24 cellular contexts compared by ENCODE assay signal in the genomic region with DNA sequence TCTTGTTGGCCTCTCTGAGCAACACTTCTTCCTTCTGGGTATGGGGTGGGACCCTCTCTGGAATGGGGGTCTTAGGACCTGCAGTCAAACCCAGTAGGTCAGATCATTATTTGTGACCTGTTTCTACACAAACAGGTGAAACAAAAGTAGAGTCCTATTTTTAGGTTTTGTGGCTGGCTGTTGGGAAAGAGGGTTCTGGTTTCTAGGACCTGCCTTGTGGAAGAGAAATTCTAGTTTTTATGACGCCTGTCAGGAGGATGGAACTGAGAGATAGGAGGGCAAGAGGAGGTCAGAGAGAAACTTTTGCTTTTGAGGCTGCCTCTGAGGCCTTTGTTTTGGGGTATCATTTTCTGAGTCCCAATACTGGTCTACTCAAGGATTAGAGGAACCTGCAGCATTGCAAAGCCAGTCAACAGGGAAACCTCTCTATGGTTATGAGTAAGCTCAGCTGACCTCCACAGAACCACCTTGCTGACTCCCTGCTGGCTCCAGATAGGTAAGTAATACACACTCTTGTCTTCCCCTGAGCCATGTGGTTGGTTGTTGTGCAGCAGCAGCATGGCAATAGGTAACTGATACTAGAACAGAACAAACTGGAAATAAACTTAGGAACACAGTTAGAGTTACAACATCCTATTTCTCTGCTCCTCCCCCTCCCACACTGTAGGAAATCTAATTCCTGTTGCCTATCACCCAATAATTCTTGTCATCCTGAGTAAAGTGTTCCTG.
"Had no signal": no experiment of that assay in that cellular context is flagged by ENCODE, and none has a peak within 500 bp of the region (broad histone marks: within the 10 kb centered on the region; RNA-seq: fewer than 3 reads in every experiment).

No MANE protein-coding gene starts in this region.

- H3K36me3 ChIP-seq: neutrophil, pancreas, prostate gland, right lobe of liver, sigmoid colon, stomach, thoracic aorta, thyroid gland, tibial nerve, upper lobe of left lung, vagina had no signal

- H3K27ac ChIP-seq: neutrophil, pancreas, prostate gland, right lobe of liver, sigmoid colon, stomach, thoracic aorta, thyroid gland, tibial nerve, upper lobe of left lung, vagina had no signal

- DNase-seq: nephron progenitor cell; nucleus accumbens; pancreas; right cardiac atrium; right lobe of liver; sigmoid colon; small intestine; stimulated activated CD4-positive, alpha-beta T cell treated with anti-CD3 and anti-CD28 coated beads, Interleukin-15, amount 100 ng/mL, for 24 hours; stimulated activated CD4-positive, alpha-beta T cell treated with anti-CD3 and anti-CD28 coated beads, Interleukin-2, amount 100 ng/mL, for 24 hours; stimulated activated CD4-positive, alpha-beta T cell treated with anti-CD3 and anti-CD28 coated beads, Interleukin-2, amount 100 ng/mL, for 48 hours; stimulated activated CD4-positive, alpha-beta T cell treated with anti-CD3 and anti-CD28 coated beads, Interleukin-4, amount 100 ng/mL, for 24 hours; stimulated activated naive B cell treated with anti-CD40 and anti-IgM and Interleukin-4, amounts not matched to agents 10 μg/mL and 1 μg/mL and 100 μg/mL, for 72 hours; stimulated activated naive CD4-positive, alpha-beta T cell treated with Interleukin-2 at 50 U/mL for 16 hours; stomach; thyroid gland; trophoblast cell; upper lobe of left lung had no signal

- H3K9me3 ChIP-seq: neutrophil, pancreas, prostate gland, right lobe of liver, sigmoid colon, stomach, thoracic aorta, thyroid gland, tibial nerve, upper lobe of left lung, vagina had no signal

- ATAC-seq: natural killer cell treated with Interleukin-12 subunit alpha and Interleukin-12 subunit beta and Interleukin-15 and Interleukin-18, amount 100 ng/mL, for 72 hours; pancreas; right cardiac atrium; right lobe of liver; stimulated activated effector memory CD8-positive, alpha-beta T cell treated with anti-CD3 and anti-CD28 coated beads, Interleukin-12 subunit alpha, Interleukin-12 subunit beta, amount 100 ng/mL, for 72 hours; stimulated activated naive B cell treated with anti-CD40 and anti-IgM and Interleukin-4, amounts not matched to agents 10 μg/mL and 1 μg/mL and 100 μg/mL, for 72 hours had no signal

- H3K27me3 ChIP-seq: neutrophil, pancreas, right lobe of liver, sigmoid colon, stomach, thyroid gland, tibial nerve, upper lobe of left lung, vagina had no signal

- H3K4me1 ChIP-seq: pancreas, prostate gland, right lobe of liver, sigmoid colon, stomach, thyroid gland, tibial nerve, upper lobe of left lung, vagina had no signal

- H3K4me3 ChIP-seq: pancreas, prostate gland, right lobe of liver, sigmoid colon, stomach, thoracic aorta, thyroid gland, tibial nerve, upper lobe of left lung, vagina had no signal
